Comparison of ENCODE assay signal across 8 cellular contexts in genomic region chr17:40098846-40099626, GRCh38. TPM values are rescaled to one million over a fixed set of nuclear protein-coding genes. Genes with fewer than 3 reads are reported as not detected.
DNase-seq lines count a peak whose midpoint lies in the region; ATAC-seq, FAIRE-seq and TF ChIP-seq lines count a peak whose summit lies in the region.

No MANE protein-coding gene starts in this region.

- peak overlapping the region; percentile 80 for H3K4me3 ChIP-seq in WERI-Rb-1 (ENCODE audit: low read depth, low read length)
- peak overlapping the region; percentile 64 to 84 (median 80) for H3K4me3 ChIP-seq in breast epithelium
- H3K4me3 ChIP-seq in skin epidermis: peak overlapping the region; percentile 55 to 95 (median 81)

- ATAC-seq in GM18861 (IDR thresholded peaks at IDR 0.05; ENCODE audit: unreplicated experiment) (peak; percentile 37), HG03135 (IDR thresholded peaks at IDR 0.05; ENCODE audit: unreplicated experiment) (peak; percentile 56)

- H3K36me3 ChIP-seq in WERI-Rb-1 (peaks cover 30% of the 10 kb centered on the region), breast epithelium (no peaks in the 10 kb centered on the region)

- peak; percentile 94 for DNase-seq in NCI-H2196 (lab: John Stamatoyannopoulos, UW; ENCODE audit: unreplicated experiment)
- peak; percentile 100 for DNase-seq in WERI-Rb-1
- DNase-seq in breast epithelium (ENCODE audit: low spot score in 2 of 2): peak; percentile 100
- peak; percentile 94 for DNase-seq in iPS-NIHi11 (ENCODE audit: low spot score)

- TF ChIP-seq CTCF in WERI-Rb-1 (IDR thresholded peaks at IDR 0.05; ENCODE audit: low read depth, low read length): no peak
- TF ChIP-seq CTCF in breast epithelium (IDR thresholded peaks at IDR 0.05): peak in 1 of 3 donors; percentile 14

- intact Hi-C loops in breast epithelium (cut with DNase I; ENCODE audit: low total_unique reads): no loop called here

- H3K27me3 ChIP-seq in WERI-Rb-1 (ENCODE audit: insufficient read depth, low read depth, severe bottlenecking) (no peaks in the 10 kb centered on the region), breast epithelium (no peaks in the 10 kb centered on the region)

- peak; percentile 78 for FAIRE-seq in A204.1 (lab: Jason Lieb, UNC)

- H3K9me3 ChIP-seq in WERI-Rb-1 (ENCODE audit: severe bottlenecking): no peaks in the 10 kb centered on the region
- no peaks in the 10 kb centered on the region for H3K9me3 ChIP-seq in breast epithelium

- peak; percentile 89 for TF ChIP-seq POLR2A in breast epithelium (IDR thresholded peaks at IDR 0.05)

- peaks cover 30 to 42% of the 10 kb centered on the region in 2 donors for H3K4me1 ChIP-seq in breast epithelium

- peak overlapping the region; percentile 23 for H3K27ac ChIP-seq in WERI-Rb-1
- H3K27ac ChIP-seq in breast epithelium: peak overlapping the region; percentile 95 to 99
- peak overlapping the region; percentile 71 to 99 (median 93) for H3K27ac ChIP-seq in skin epidermis

RNA-seq across cellular contexts. Expression of gene NR1D1, which starts 1.4 kb away (rescaled TPM):
- 10 to 100 TPM in 1 of 3 donors, 1 to 10 TPM in 2; 8.8 to 10.5 (median 9.2) TPM for total RNA-seq in breast epithelium

RNA-seq across cellular contexts. Expression of gene MSL1, which starts 22.7 kb away (rescaled TPM):
- total RNA-seq in breast epithelium: 10 to 100 TPM; 49.3 to 79.3 (median 78.2) TPM

RNA-seq across cellular contexts. Expression of gene THRA, which starts 36.3 kb away (rescaled TPM):
- 10 to 100 TPM; 41.6 to 61.0 (median 48.1) TPM for total RNA-seq in breast epithelium

RNA-seq across cellular contexts. Expression of gene CASC3, which starts 41.3 kb away (rescaled TPM):
- total RNA-seq in breast epithelium: 10 to 100 TPM; 57.4 to 67.0 (median 65.1) TPM

RNA-seq across cellular contexts. Expression of gene MED24, which starts 44.8 kb away (rescaled TPM):
- total RNA-seq in breast epithelium: 10 to 100 TPM; 50.7 to 74.7 (median 59.7) TPM

Comparison
In these comparisons a context has a peak if more than half of its experiments do, and no peak if none do; other contexts are left out.
1. Peak in every context shown above with its lines: DNase-seq, ATAC-seq, H3K4me3 ChIP-seq and H3K27ac ChIP-seq.
2. H3K27ac ChIP-seq: peak in every context shown above with its lines; median percentile 97 in breast epithelium; 93 in skin epidermis; 23 in WERI-Rb-1.